Comparison of ENCODE assay signal across 11 cellular contexts in genomic region chr4:72909461-72909860, GRCh38.
DNase-seq lines count a peak whose midpoint lies in the region; ATAC-seq, FAIRE-seq and TF ChIP-seq lines count a peak whose summit lies in the region.
"Had no signal": no experiment of that assay in that cellular context is flagged by ENCODE, and none has a peak within 500 bp of the region (broad histone marks: within the 10 kb centered on the region; RNA-seq: fewer than 3 reads in every experiment).

No MANE protein-coding gene starts in this region.

- ATAC-seq in mucosa of descending colon (no peak), HG03571 (IDR thresholded peaks at IDR 0.05; ENCODE audit: unreplicated experiment) (no peak)
- ATAC-seq: esophagus mucosa had no signal

- no peaks in the 10 kb centered on the region for H3K4me1 ChIP-seq in mucosa of descending colon (ENCODE audit: low read depth)

- H3K27ac Mint-ChIP-seq in nephron progenitor cell: no peak overlapping the region
- H3K27ac Mint-ChIP-seq: naive B cell had no signal

- H3K9me3 Mint-ChIP-seq in nephron progenitor cell: peaks cover 4% of the 10 kb centered on the region

- no peak overlapping the region for H3K4me3 Mint-ChIP-seq in nephron progenitor cell

- no peaks in the 10 kb centered on the region for H3K4me1 Mint-ChIP-seq in nephron progenitor cell
- H3K4me1 Mint-ChIP-seq: naive B cell had no signal

- H3K27me3 ChIP-seq in bronchial epithelial cell (ENCODE audit: control insufficient read depth, insufficient read depth, low read length): no peaks in the 10 kb centered on the region

- H3K36me3 ChIP-seq in bronchial epithelial cell (ENCODE audit: control insufficient read depth, insufficient read depth, low read length) (no peaks in the 10 kb centered on the region), mucosa of descending colon (ENCODE audit: low read depth) (no peaks in the 10 kb centered on the region)

- no peaks in the 10 kb centered on the region for H3K36me3 Mint-ChIP-seq in nephron progenitor cell (ENCODE audit: low read depth)
- H3K36me3 Mint-ChIP-seq: naive B cell had no signal

- H3K4me3 ChIP-seq in LNCaP clone FGC (ENCODE audit: low read depth, low read length) (no peak overlapping the region), bronchial epithelial cell (ENCODE audit: low read depth, low read length) (no peak overlapping the region), mucosa of descending colon (no peak overlapping the region)

- H3K9me3 ChIP-seq in mucosa of descending colon: no peaks in the 10 kb centered on the region

- H3K27me3 Mint-ChIP-seq in nephron progenitor cell (ENCODE audit: low read depth, poor library complexity): no peaks in the 10 kb centered on the region
- H3K27me3 Mint-ChIP-seq: naive B cell had no signal

- DNase-seq in D721Med (ENCODE audit: insufficient read length, low spot score): no peak
- no peak for DNase-seq in LNCaP clone FGC (ENCODE audit: low read depth)
- no peak for DNase-seq in bronchial epithelial cell (ENCODE audit: low read depth)
- no peak for DNase-seq in nephron progenitor cell
- no peak for DNase-seq in 8988T
- DNase-seq in mucosa of descending colon: no peak
- DNase-seq in activated CD4-positive, alpha-beta T cell treated with anti-CD3 and anti-CD28 coated beads for 48 hours: no peak
- DNase-seq: naive B cell, NCI-H1436 had no signal

- FAIRE-seq in D721Med (lab: Jason Lieb, UNC) (no peak), bronchial epithelial cell (lab: Jason Lieb, UNC) (no peak)

- intact Hi-C loops in mucosa of descending colon (cut with DNase I, micrococcal nuclease): no loop called here

- TF ChIP-seq CTCF in D721Med (IDR thresholded peaks at IDR 0.05; ENCODE audit: insufficient read depth, missing control alignments): peak; percentile 51
- TF ChIP-seq CTCF in LNCaP clone FGC (IDR thresholded peaks at IDR 0.05; ENCODE audit: control insufficient read depth, extremely low read depth, insufficient read depth): peak; percentile 66
- peak; percentile 30 for TF ChIP-seq CTCF in bronchial epithelial cell (IDR thresholded peaks at IDR 0.05; ENCODE audit: insufficient read depth, low read length, severe bottlenecking)
- peak; percentile 17 for TF ChIP-seq CTCF in nephron progenitor cell (IDR thresholded peaks at IDR 0.05)
- no peak for TF ChIP-seq CTCF in mucosa of descending colon (IDR thresholded peaks at IDR 0.05)
